Comparison of ENCODE assay signal across 22 cellular contexts in genomic region chr5:32909207-32909606, GRCh38.
A peak's percentile ranks its signal among the peaks of the same experiment; 100 is the strongest.
DNase-seq lines count a peak whose midpoint lies in the region; ATAC-seq and TF ChIP-seq lines count a peak whose summit lies in the region.
"Had no signal": no experiment of that assay in that cellular context is flagged by ENCODE, and none has a peak within 500 bp of the region (broad histone marks: within the 10 kb centered on the region; RNA-seq: fewer than 3 reads in every experiment).

No MANE protein-coding gene starts in this region.

- H2BK15ac ChIP-seq in IMR-90 (ENCODE audit: low read depth, low read length), result peak overlapping the region; percentile 40; the same call in 1 of the 3 replicates

- peak overlapping the region; percentile 35 for H2AK9ac ChIP-seq in IMR-90 (replicated peaks; ENCODE audit: low read depth, low read length, poor library complexity)

- peaks cover 8% of the 10 kb centered on the region for H3K4me1 ChIP-seq in IMR-90 (ENCODE audit: control insufficient read depth, insufficient read depth, low read length)
- no peaks in the 10 kb centered on the region for H3K4me1 ChIP-seq in Karpas-422 (ENCODE audit: low read length)
- H3K4me1 ChIP-seq: breast epithelium, pancreas, SJCRH30, thyroid gland had no signal

- TF ChIP-seq POLR2A in IMR-90 (IDR thresholded peaks at IDR 0.05; ENCODE audit: low read depth, low read length), result no peak

- H4K5ac ChIP-seq in IMR-90 (ENCODE audit: low read depth, low read length), result no peak overlapping the region

- peak; percentile 64 for ATAC-seq in IMR-90 (ENCODE audit: low read depth)
- ATAC-seq: pancreas; sciatic nerve; stimulated activated naive B cell treated with anti-CD40 and anti-IgM and Interleukin-4, amounts not matched to agents 10 μg/mL and 1 μg/mL and 100 μg/mL, for 72 hours had no signal

- H4K8ac ChIP-seq in IMR-90 (ENCODE audit: low read depth in 2 of 2, low read length in 2 of 2), result no peak overlapping the region

- peaks cover 19% of the 10 kb centered on the region for H3K9me3 Mint-ChIP-seq in chondrocyte (ENCODE audit: low read depth)

- H3K27me3 ChIP-seq in IMR-90 (ENCODE audit: control insufficient read depth, insufficient read depth, low read length) (no peaks in the 10 kb centered on the region), Karpas-422 (ENCODE audit: low read length) (no peaks in the 10 kb centered on the region)
- H3K27me3 ChIP-seq: breast epithelium, pancreas, SJCRH30, thyroid gland had no signal

- no peak overlapping the region for H2BK20ac ChIP-seq in IMR-90 (ENCODE audit: low read depth, low read length)

- H3K18ac ChIP-seq in IMR-90 (ENCODE audit: low read depth, low read length), result peak overlapping the region; percentile 5; the same call in 1 of the 2 replicates

- peak overlapping the region; percentile 6; the same call in 1 of the 2 replicates for H2BK120ac ChIP-seq in IMR-90 (ENCODE audit: low read depth, low read length)

- CTCF ChIA-PET in IMR-90 (lab: Yijun Ruan, JAX), result interaction anchor here (0.6 to 1.7 kb wide), 2 partner anchors 103 to 199 kb away, joined by 3 to 6 read pairs; no protein-coding TSS in a partner anchor

- POLR2A ChIA-PET in IMR-90 (lab: Charles Lee; ENCODE audit: unreplicated experiment), result no interaction called here

- H4K20me1 ChIP-seq in IMR-90 (ENCODE audit: insufficient read depth, low read length) (no peaks in the 10 kb centered on the region), Karpas-422 (ENCODE audit: insufficient read depth, low read depth, low read length) (no peaks in the 10 kb centered on the region)

- H3K14ac ChIP-seq in IMR-90 (replicated peaks; ENCODE audit: low read depth, low read length), result 0 out of 2 replicates have a peak overlapping the region, but pooled peaks have one; percentile 29

- intact Hi-C loops in IMR-90 (cut with micrococcal nuclease), result no loop called here

- no peak overlapping the region for H3K56ac ChIP-seq in IMR-90 (ENCODE audit: extremely low read depth, insufficient read depth, low read length)

- no peaks in the 10 kb centered on the region for H3K9me3 ChIP-seq in IMR-90 (ENCODE audit: control insufficient read depth, insufficient read depth, low read length)
- H3K9me3 ChIP-seq in Karpas-422 (ENCODE audit: low read length), result no peaks in the 10 kb centered on the region
- H3K9me3 ChIP-seq: breast epithelium, pancreas, thyroid gland had no signal

- H3K27ac ChIP-seq in IMR-90 (ENCODE audit: insufficient read depth, low read length), result no peak overlapping the region
- H3K27ac ChIP-seq in Karpas-422 (ENCODE audit: low read length), result no peak overlapping the region
- H3K27ac ChIP-seq: breast epithelium, pancreas, SJCRH30, thyroid gland had no signal

- 82% methylated on average over 5 of the region's 5 CpGs; no CpG with 5 or more reads in 1 of the 2 experiments for WGBS in IMR-90 (ENCODE audit: extremely low coverage in 2 of 2, insufficient read length in 1 of 2), 2 experiments

- H3K4me3 Mint-ChIP-seq in chondrocyte (ENCODE audit: unreplicated experiment), result no peak overlapping the region
- H3K4me3 Mint-ChIP-seq: activated B cell treated with CpG ODN at 0.5 μM for 24 hours; activated naive CD8-positive, alpha-beta T cell; stimulated activated naive B cell treated with anti-CD40 and anti-IgM and Interleukin-4, amounts not matched to agents 10 μg/mL and 1 μg/mL and 100 μg/mL, for 72 hours had no signal

- no peaks in the 10 kb centered on the region for H3K79me2 ChIP-seq in Karpas-422 (ENCODE audit: low read length)

- H3K36me3 Mint-ChIP-seq in chondrocyte (ENCODE audit: low read depth), result peaks cover 7% of the 10 kb centered on the region
- H3K36me3 Mint-ChIP-seq: activated naive CD8-positive, alpha-beta T cell; stimulated activated naive B cell treated with anti-CD40 and anti-IgM and Interleukin-4, amounts not matched to agents 10 μg/mL and 1 μg/mL and 100 μg/mL, for 72 hours had no signal

- no peak overlapping the region for H2AK5ac ChIP-seq in IMR-90 (ENCODE audit: low read depth, low read length)

- no peaks in the 10 kb centered on the region for H3K79me1 ChIP-seq in IMR-90 (ENCODE audit: low read depth in 1 of 2, low read length in 2 of 2)

- H2AFZ ChIP-seq in IMR-90 (replicated peaks; ENCODE audit: low read length, poor library complexity) (peak overlapping the region; percentile 37), Karpas-422 (ENCODE audit: low read length) (no peak overlapping the region)

- H3K4ac ChIP-seq in IMR-90 (ENCODE audit: low read depth, low read length), result peak overlapping the region; percentile 29; the same call in 1 of the 2 replicates

- no peak overlapping the region for H3K4me2 ChIP-seq in IMR-90 (ENCODE audit: low read depth, low read length)
- H3K4me2 ChIP-seq in Karpas-422 (ENCODE audit: low read depth, low read length, poor library complexity, severe bottlenecking), result no peak overlapping the region

- H3K9me1 ChIP-seq in IMR-90 (ENCODE audit: insufficient read depth, low read length), result no peaks in the 10 kb centered on the region

- no peak overlapping the region for H3K9ac ChIP-seq in IMR-90 (ENCODE audit: low read depth, low read length)
- H3K9ac ChIP-seq in Karpas-422 (ENCODE audit: low read length), result no peak overlapping the region

- H3K36me3 ChIP-seq in IMR-90 (ENCODE audit: control insufficient read depth, insufficient read depth, low read length), result no peaks in the 10 kb centered on the region
- H3K36me3 ChIP-seq in Karpas-422 (ENCODE audit: insufficient read depth, low read length), result no peaks in the 10 kb centered on the region
- H3K36me3 ChIP-seq: breast epithelium, pancreas, SJCRH30, thyroid gland had no signal

- in situ Hi-C loops in IMR-90 (cut with MboI; ENCODE audit: low sequenced_read_pairs), result no loop called here

- no peak for TF ChIP-seq CTCF in AG09319 (IDR thresholded peaks at IDR 0.05; ENCODE audit: low read depth, low read length)
- no peak for TF ChIP-seq CTCF in IMR-90 (conservative IDR thresholded peaks at IDR 0.05; ENCODE audit: low read depth, low read length)
- no peak for TF ChIP-seq CTCF in chondrocyte (IDR thresholded peaks at IDR 0.05)

- H2BK5ac ChIP-seq in IMR-90 (ENCODE audit: low read depth, low read length, poor library complexity, severe bottlenecking), result no peak overlapping the region

- no peak for TF ChIP-seq RAD21 in IMR-90 (IDR thresholded peaks at IDR 0.05; ENCODE audit: low read length)

- dilution Hi-C loops in IMR-90 (cut with HindIII; ENCODE audit: low sequenced_read_pairs, unreplicated experiment), result no loop called here

- H3K9me2 ChIP-seq in Karpas-422 (replicated peaks; ENCODE audit: insufficient read depth, low read length), result no peaks in the 10 kb centered on the region

- BruUV-seq in IMR-90 (replicated peaks; lab: Mats Ljungman, UMichigan), result no TSS peak

- H4K91ac ChIP-seq in IMR-90 (ENCODE audit: insufficient read depth, low read depth, low read length), result no peak overlapping the region

- no peak overlapping the region for H3K23ac ChIP-seq in IMR-90 (ENCODE audit: low read depth, low read length)

- peak overlapping the region; percentile 41 for H3K27ac Mint-ChIP-seq in chondrocyte (ENCODE audit: unreplicated experiment)
- H3K27ac Mint-ChIP-seq: activated B cell treated with CpG ODN at 0.5 μM for 24 hours; activated naive CD8-positive, alpha-beta T cell; stimulated activated naive B cell treated with anti-CD40 and anti-IgM and Interleukin-4, amounts not matched to agents 10 μg/mL and 1 μg/mL and 100 μg/mL, for 72 hours had no signal

- H3K27me3 Mint-ChIP-seq in chondrocyte (ENCODE audit: low read depth), result no peaks in the 10 kb centered on the region
- H3K27me3 Mint-ChIP-seq: activated B cell treated with CpG ODN at 0.5 μM for 24 hours; activated naive CD8-positive, alpha-beta T cell; stimulated activated naive B cell treated with anti-CD40 and anti-IgM and Interleukin-4, amounts not matched to agents 10 μg/mL and 1 μg/mL and 100 μg/mL, for 72 hours had no signal

- DNase-seq in AG09319 (ENCODE audit: extremely low read depth, low read depth) (peak; percentile 12), IMR-90 (peak; percentile 63), chondrocyte (ENCODE audit: low spot score) (no peak), kidney tubule cell (ENCODE audit: low spot score) (peak; percentile 45), NCI-H1105 (lab: John Stamatoyannopoulos, UW) (no peak), Karpas-422 (no peak), NCI-H2227 treated with DMSO at 0.1 percent for 48 hours (lab: John Stamatoyannopoulos, UW) (no peak), RPMI8226 (no peak)
- DNase-seq: activated B cell treated with CpG ODN at 0.5 μM for 24 hours; activated CD8-positive, alpha-beta memory T cell treated with anti-CD3 and anti-CD28 coated beads for 24 hours; AML-193; DND-41; mammary epithelial cell; OCI-M1; pancreas; SJCRH30; stimulated activated naive B cell treated with anti-CD40 and anti-IgM and Interleukin-4, amounts not matched to agents 10 μg/mL and 1 μg/mL and 100 μg/mL, for 72 hours; T-helper 2 cell; thyroid gland had no signal

- H3K4me1 Mint-ChIP-seq in chondrocyte (ENCODE audit: low read depth), result peaks cover 13% of the 10 kb centered on the region
- H3K4me1 Mint-ChIP-seq: activated B cell treated with CpG ODN at 0.5 μM for 24 hours; stimulated activated naive B cell treated with anti-CD40 and anti-IgM and Interleukin-4, amounts not matched to agents 10 μg/mL and 1 μg/mL and 100 μg/mL, for 72 hours had no signal

- H3K4me3 ChIP-seq in IMR-90 (ENCODE audit: insufficient read depth, low read depth, low read length) (no peak overlapping the region), Karpas-422 (ENCODE audit: low read length) (no peak overlapping the region)
- H3K4me3 ChIP-seq: breast epithelium, pancreas, SJCRH30, thyroid gland had no signal

TF ChIP-seq in IMR-90, 13 proteins besides CTCF, POLR2A, EP300 and RAD21:
- TF ChIP-seq RCOR1 (IDR thresholded peaks at IDR 0.05; ENCODE audit: insufficient replicate concordance, low read length) (no peak), NFE2L2 (IDR thresholded peaks at IDR 0.05; ENCODE audit: low read depth, low read length) (no peak), MAFK (IDR thresholded peaks at IDR 0.05; ENCODE audit: low read depth, low read length) (no peak), CEBPB (IDR thresholded peaks at IDR 0.05; ENCODE audit: low read depth, low read length) (no peak), BHLHE40 (IDR thresholded peaks at IDR 0.05; ENCODE audit: low read depth, low read length) (peak; percentile 56; the same call in 1 of the 2 replicates)

Comparison
In these comparisons a context has a peak if more than half of its experiments do, and no peak if none do; other contexts are left out.
1. DNase-seq: peak in AG09319 (single experiment), IMR-90 (single experiment) and kidney tubule cell (single experiment); none in chondrocyte (single experiment), NCI-H1105 (single experiment), Karpas-422 (single experiment), NCI-H2227 treated with DMSO at 0.1 percent for 48 hours (single experiment) and RPMI8226 (single experiment).